Comparison of ENCODE assay signal across 1 cellular context in genomic region chr22:41596776-41597634, GRCh38.
TF ChIP-seq lines count a peak whose summit lies in the region.

No MANE protein-coding gene starts in this region.

TF ChIP-seq in HepG2, 621 proteins besides CTCF, POLR2A, EP300 and RAD21 (continues in another document):
- TF ChIP-seq ZNF260 (CRISPR knock-in tag; IDR thresholded peaks at IDR 0.05; ENCODE audit: borderline replicate concordance, low read depth): no peak
- no peak for TF ChIP-seq ZNF644 (CRISPR knock-in tag; IDR thresholded peaks at IDR 0.05; ENCODE audit: low read depth)
- TF ChIP-seq THAP9 (CRISPR knock-in tag; IDR thresholded peaks at IDR 0.05; ENCODE audit: borderline replicate concordance): peak; percentile 31; the same call in 1 of the 2 replicates
- no peak for TF ChIP-seq ZMAT5 (CRISPR knock-in tag; IDR thresholded peaks at IDR 0.05; ENCODE audit: borderline replicate concordance, low read depth)
- TF ChIP-seq ZNF256 (CRISPR knock-in tag; conservative IDR thresholded peaks at IDR 0.05): no peak
- no peak for TF ChIP-seq ZNF558 (CRISPR knock-in tag; IDR thresholded peaks at IDR 0.05; ENCODE audit: borderline replicate concordance)
- TF ChIP-seq ZNF567 (CRISPR knock-in tag; IDR thresholded peaks at IDR 0.05; ENCODE audit: borderline replicate concordance): 0 out of 2 replicates have a peak, but pooled peaks have one; percentile 26
- TF ChIP-seq PLRG1 (conservative IDR thresholded peaks at IDR 0.05): no peak
- TF ChIP-seq RXRB (CRISPR knock-in tag; IDR thresholded peaks at IDR 0.05; ENCODE audit: borderline replicate concordance): peak; percentile 43; the same call in 1 of the 2 replicates
- TF ChIP-seq FOXP1 (IDR thresholded peaks at IDR 0.05): no peak
- TF ChIP-seq FOXP1 (CRISPR knock-in tag; IDR thresholded peaks at IDR 0.05): no peak
- TF ChIP-seq SYNCRIP (IDR thresholded peaks at IDR 0.05; ENCODE audit: insufficient read depth, low read depth, low read length): no peak
- no peak for TF ChIP-seq CREB3 (CRISPR knock-in tag; IDR thresholded peaks at IDR 0.05)
- no peak for TF ChIP-seq ZNF513 (CRISPR knock-in tag; conservative IDR thresholded peaks at IDR 0.05)
- TF ChIP-seq KDM4B (CRISPR knock-in tag; IDR thresholded peaks at IDR 0.05): no peak
- TF ChIP-seq ZNF720 (CRISPR knock-in tag; IDR thresholded peaks at IDR 0.05): no peak
- no peak for TF ChIP-seq GPBP1L1 (CRISPR knock-in tag; IDR thresholded peaks at IDR 0.05)
- TF ChIP-seq ZNF709 (CRISPR knock-in tag; IDR thresholded peaks at IDR 0.05): no peak
- TF ChIP-seq POGZ (CRISPR knock-in tag; IDR thresholded peaks at IDR 0.05): no peak
- TF ChIP-seq ZSCAN5A (CRISPR knock-in tag; IDR thresholded peaks at IDR 0.05; ENCODE audit: borderline replicate concordance): no peak
- no peak for TF ChIP-seq ZUFSP (CRISPR knock-in tag; IDR thresholded peaks at IDR 0.05; ENCODE audit: borderline replicate concordance)
- TF ChIP-seq FOXC1 (CRISPR knock-in tag; IDR thresholded peaks at IDR 0.05; ENCODE audit: borderline replicate concordance): no peak
- TF ChIP-seq MED8 (CRISPR knock-in tag; IDR thresholded peaks at IDR 0.05; ENCODE audit: insufficient replicate concordance): peak; percentile 30
- TF ChIP-seq ZSCAN22 (CRISPR knock-in tag; IDR thresholded peaks at IDR 0.05): no peak
- no peak for TF ChIP-seq THAP8 (CRISPR knock-in tag; IDR thresholded peaks at IDR 0.05; ENCODE audit: borderline replicate concordance)
- no peak; the same call in 1 of the 2 replicates for TF ChIP-seq DR1 (CRISPR knock-in tag; IDR thresholded peaks at IDR 0.05)
- TF ChIP-seq THRA (CRISPR knock-in tag; IDR thresholded peaks at IDR 0.05; ENCODE audit: borderline replicate concordance): peak; percentile 77; the same call in 1 of the 2 replicates
- TF ChIP-seq TCF7 (IDR thresholded peaks at IDR 0.05; ENCODE audit: low read depth): no peak
- no peak for TF ChIP-seq ZNF138 (CRISPR knock-in tag; IDR thresholded peaks at IDR 0.05; ENCODE audit: low read depth)
- no peak for TF ChIP-seq YEATS4 (CRISPR knock-in tag; IDR thresholded peaks at IDR 0.05; ENCODE audit: borderline replicate concordance)
- peak; percentile 79; the same call in 1 of the 2 replicates for TF ChIP-seq AHR (CRISPR knock-in tag; IDR thresholded peaks at IDR 0.05)
- TF ChIP-seq ZFP1 (CRISPR knock-in tag; IDR thresholded peaks at IDR 0.05): no peak
- TF ChIP-seq KDM2A (CRISPR knock-in tag; IDR thresholded peaks at IDR 0.05; ENCODE audit: borderline replicate concordance, low read depth): peak; percentile 62; the same call in 1 of the 2 replicates
- no peak for TF ChIP-seq MTA1 (CRISPR knock-in tag; IDR thresholded peaks at IDR 0.05; ENCODE audit: borderline replicate concordance)
- no peak for TF ChIP-seq KLF16 (CRISPR knock-in tag; IDR thresholded peaks at IDR 0.05)
- TF ChIP-seq JARID2 (CRISPR knock-in tag; IDR thresholded peaks at IDR 0.05; ENCODE audit: insufficient replicate concordance): no peak
- no peak for TF ChIP-seq MEF2D (CRISPR knock-in tag; IDR thresholded peaks at IDR 0.05)
- TF ChIP-seq GABPA (IDR thresholded peaks at IDR 0.05; ENCODE audit: low read depth, low read length): no peak
- TF ChIP-seq GABPA (CRISPR knock-in tag; IDR thresholded peaks at IDR 0.05; ENCODE audit: low read depth): no peak
- TF ChIP-seq POLR2AphosphoS2 (IDR thresholded peaks at IDR 0.05; ENCODE audit: low read depth, low read length): no peak
- no peak for TF ChIP-seq STAT5B (CRISPR knock-in tag; IDR thresholded peaks at IDR 0.05)
- TF ChIP-seq ZNF839 (CRISPR knock-in tag; IDR thresholded peaks at IDR 0.05; ENCODE audit: borderline replicate concordance): 0 out of 2 replicates have a peak, but pooled peaks have one; percentile 65
- TF ChIP-seq CEBPZ (IDR thresholded peaks at IDR 0.05; ENCODE audit: low read length): no peak
- TF ChIP-seq KMT2B (CRISPR knock-in tag; IDR thresholded peaks at IDR 0.05): no peak
- TF ChIP-seq SP4 (CRISPR knock-in tag; IDR thresholded peaks at IDR 0.05): no peak; the same call in 1 of the 2 replicates
- TF ChIP-seq ZNF784 (CRISPR knock-in tag; IDR thresholded peaks at IDR 0.05; ENCODE audit: borderline replicate concordance): no peak
- no peak for TF ChIP-seq NFE2L2 (IDR thresholded peaks at IDR 0.05; ENCODE audit: low read length)
- TF ChIP-seq ZFP36L1 (CRISPR knock-in tag; IDR thresholded peaks at IDR 0.05): no peak
- no peak for TF ChIP-seq ZNF572 (CRISPR knock-in tag; IDR thresholded peaks at IDR 0.05)
